8 cellular contexts compared by ENCODE assay signal in genomic region chrX:149829751-149830191, GRCh38. TPM values are rescaled to one million over a fixed set of nuclear protein-coding genes. Genes with fewer than 3 reads are reported as not detected.
DNase-seq lines count a peak whose midpoint lies in the region; ATAC-seq and TF ChIP-seq lines count a peak whose summit lies in the region.

No MANE protein-coding gene starts in this region.

- intact Hi-C loops in dorsolateral prefrontal cortex (cut with DNase I): no loop called here

- TF ChIP-seq CTCF in dorsolateral prefrontal cortex (IDR thresholded peaks at IDR 0.05 in 54 of 56, conservative IDR thresholded peaks at IDR 0.05 in 2 of 56; ENCODE audit: low read depth in 1 of 56, partially characterized antibody in 56 of 56): no peak

- H3K36me3 ChIP-seq in HUES6 (ENCODE audit: control insufficient read depth, insufficient read depth, low read length) (no peaks in the 10 kb centered on the region), ectodermal cell (ENCODE audit: control insufficient read depth, insufficient read depth, low read length) (no peaks in the 10 kb centered on the region)

- peak; percentile 51 for ATAC-seq in GM19043 (IDR thresholded peaks at IDR 0.05; ENCODE audit: low read depth, unreplicated experiment)

- H3K9me3 ChIP-seq in HUES6 (ENCODE audit: control insufficient read depth, insufficient read depth, low read depth, low read length): 0 out of 2 replicates have a peak, but pooled peaks cover 3% of the 10 kb centered on the region
- no peaks in the 10 kb centered on the region for H3K9me3 ChIP-seq in ectodermal cell (ENCODE audit: control insufficient read depth, low read length)

- H3K27ac ChIP-seq in HUES6 (ENCODE audit: low read depth, low read length) (peak overlapping the region; percentile 96), ectodermal cell (ENCODE audit: insufficient read depth, low read depth, low read length, poor library complexity, severe bottlenecking) (peak overlapping the region; percentile 88), dorsolateral prefrontal cortex (no peak overlapping the region)

- no peaks in the 10 kb centered on the region for H3K27me3 ChIP-seq in HUES6 (ENCODE audit: control insufficient read depth, insufficient read depth, low read length)
- H3K27me3 ChIP-seq in ectodermal cell (ENCODE audit: control insufficient read depth, insufficient read depth, low read length, poor library complexity, severe bottlenecking): no peaks in the 10 kb centered on the region
- peaks cover 0 to 75% (median 26%) of the 10 kb centered on the region in 45 donors for H3K27me3 ChIP-seq in dorsolateral prefrontal cortex

- peak overlapping the region; percentile 58 for H3K4me3 ChIP-seq in HUES6 (ENCODE audit: low read depth, low read length)
- peak overlapping the region; percentile 4 for H3K4me3 ChIP-seq in ectodermal cell (ENCODE audit: insufficient read depth, low read depth, low read length)
- peak overlapping the region in 12 of 59 donors; percentile 7 to 52 (median 38) for H3K4me3 ChIP-seq in dorsolateral prefrontal cortex

- H3K4me1 ChIP-seq in HUES6 (ENCODE audit: control insufficient read depth, insufficient read depth, low read length): peaks cover 75% of the 10 kb centered on the region
- peaks cover 8% of the 10 kb centered on the region for H3K4me1 ChIP-seq in ectodermal cell (ENCODE audit: control insufficient read depth, insufficient read depth, low read length)

- 0% methylated on average over 2 of the region's 3 CpGs for WGBS in ectodermal cell, 2 experiments

- peak overlapping the region; percentile 85 for H3K9ac ChIP-seq in HUES6 (ENCODE audit: low read length)

- DNase-seq in renal cortical epithelial cell (ENCODE audit: low read depth): peak; percentile 78
- no peak for DNase-seq in NCI-H748 (lab: John Stamatoyannopoulos, UW; ENCODE audit: unreplicated experiment)
- DNase-seq in dorsolateral prefrontal cortex: no peak
- no peak for DNase-seq in DMS79 treated with DMSO at 0.1 percent for 48 hours (lab: John Stamatoyannopoulos, UW)
- no peak for DNase-seq in NCI-H82 (lab: John Stamatoyannopoulos, UW)

RNA-seq across cellular contexts. Expression of gene MAGEA9, which starts 48.0 kb away (rescaled TPM):
- not detected for polyA plus RNA-seq in ectodermal cell (2013, experiment 1 of 4)
- not detected for polyA plus RNA-seq in ectodermal cell (2013, experiment 2 of 4)
- polyA plus RNA-seq in ectodermal cell (2013, experiment 3 of 4): not detected
- not detected for polyA plus RNA-seq in ectodermal cell (2013, experiment 4 of 4)
- total RNA-seq in renal cortical epithelial cell (not detected in 2 replicates), dorsolateral prefrontal cortex (not detected)

RNA-seq across cellular contexts. Expression of gene MAGEA8, which starts 51.2 kb away (rescaled TPM):
- not detected for polyA plus RNA-seq in ectodermal cell (2013, experiment 1 of 4)
- polyA plus RNA-seq in ectodermal cell (2013, experiment 2 of 4): not detected
- not detected for polyA plus RNA-seq in ectodermal cell (2013, experiment 3 of 4)
- polyA plus RNA-seq in ectodermal cell (2013, experiment 4 of 4): not detected
- total RNA-seq in renal cortical epithelial cell: not detected in 2 replicates
- not detected for total RNA-seq in dorsolateral prefrontal cortex

RNA-seq across cellular contexts. Expression of gene HSFX1, which starts 55.9 kb away (rescaled TPM):
- 0.94 TPM for polyA plus RNA-seq in ectodermal cell (2013, experiment 1 of 4)
- 0.44 TPM for polyA plus RNA-seq in ectodermal cell (2013, experiment 2 of 4)
- polyA plus RNA-seq in ectodermal cell (2013, experiment 3 of 4): 0.37 TPM
- 0.89 TPM for polyA plus RNA-seq in ectodermal cell (2013, experiment 4 of 4)
- total RNA-seq in renal cortical epithelial cell: 0.35 and 2.2 TPM in 2 replicates
- total RNA-seq in dorsolateral prefrontal cortex: 10 to 100 TPM in 16 of 120 experiments, 1 to 10 TPM in 104; 3.3 to 14.0 (median 7.2) TPM

Comparison
In these comparisons a context has a peak if more than half of its experiments do, and no peak if none do; other contexts are left out.
1. H3K27ac ChIP-seq: peak in HUES6 (single experiment) and ectodermal cell (single experiment); none in dorsolateral prefrontal cortex (0 of 59).